ENCODE assay signal across 22 cellular contexts in genomic region chr9:3277200-3277599, GRCh38.
DNase-seq lines count a peak whose midpoint lies in the region; ATAC-seq and TF ChIP-seq lines count a peak whose summit lies in the region.
"Had no signal": no experiment of that assay in that cellular context is flagged by ENCODE, and none has a peak within 500 bp of the region (broad histone marks: within the 10 kb centered on the region; RNA-seq: fewer than 3 reads in every experiment).

No MANE protein-coding gene starts in this region.

- intact Hi-C loops in esophagus muscularis mucosa (cut with DNase I) = no loop called here

- H3K4me2 ChIP-seq in BLaER1 (peak overlapping the region; percentile 51), KMS-11 (peak overlapping the region; percentile 50)
- H3K4me2 ChIP-seq: GM23338 had no signal

- H3K27ac ChIP-seq in BLaER1 = peak overlapping the region; percentile 32
- no peak overlapping the region for H3K27ac ChIP-seq in KMS-11
- no peak overlapping the region for H3K27ac ChIP-seq in esophagus muscularis mucosa (replicated peaks in 1 of 4)
- H3K27ac ChIP-seq: pancreas had no signal

- 0 out of 2 replicates have a peak, but pooled peaks cover 3% of the 10 kb centered on the region for H3K9me3 ChIP-seq in BLaER1
- no peaks in the 10 kb centered on the region for H3K9me3 ChIP-seq in esophagus muscularis mucosa
- H3K9me3 ChIP-seq: pancreas had no signal

- no peak for TF ChIP-seq CTCF in KMS-11 (conservative IDR thresholded peaks at IDR 0.05; ENCODE audit: low read depth, low read length)
- no peak for TF ChIP-seq CTCF in esophagus muscularis mucosa (IDR thresholded peaks at IDR 0.05)

- ATAC-seq in GM19043 (IDR thresholded peaks at IDR 0.05; ENCODE audit: low read depth, unreplicated experiment) (peak; percentile 68), GM21786 (IDR thresholded peaks at IDR 0.05; ENCODE audit: unreplicated experiment) (peak; percentile 53), left lobe of liver (no peak), HG02759 (IDR thresholded peaks at IDR 0.05; ENCODE audit: unreplicated experiment) (no peak)
- ATAC-seq: CD8-positive, alpha-beta T cell; GM23338; naive thymus-derived CD8-positive, alpha-beta T cell; pancreas; SK-N-SH treated with all-trans-retinoic acid at 6 μM for 48 hours had no signal

- peaks cover 12% of the 10 kb centered on the region; the same call in 1 of the 2 replicates for H3K36me3 ChIP-seq in BLaER1
- H3K36me3 ChIP-seq in KMS-11 (ENCODE audit: insufficient read depth) = no peaks in the 10 kb centered on the region
- H3K36me3 ChIP-seq in esophagus muscularis mucosa = peaks cover 0 to 18% (median 5%) of the 10 kb centered on the region in 4 donors

- H3K79me2 ChIP-seq in KMS-11 (ENCODE audit: insufficient read depth, low read depth) = no peaks in the 10 kb centered on the region

- H3K4me1 ChIP-seq in BLaER1 = peaks cover 20% of the 10 kb centered on the region
- H3K4me1 ChIP-seq in KMS-11 (ENCODE audit: low read depth, poor library complexity, severe bottlenecking) = peaks cover 12% of the 10 kb centered on the region
- H3K4me1 ChIP-seq in esophagus muscularis mucosa = no peaks in the 10 kb centered on the region
- H3K4me1 ChIP-seq: pancreas had no signal

- WGBS in esophagus muscularis mucosa = 92% methylated on average over 2 of the region's 2 CpGs

- no peak overlapping the region for H2AFZ ChIP-seq in KMS-11 (ENCODE audit: low read depth)
- H2AFZ ChIP-seq: GM23338 had no signal

- no peak for DNase-seq in left lobe of liver (ENCODE audit: low spot score)
- no peak for DNase-seq in cerebellar cortex (ENCODE audit: low spot score)
- no peak for DNase-seq in esophagus muscularis mucosa (ENCODE audit: extremely low spot score)
- DNase-seq: activated CD4-positive, alpha-beta T cell treated with anti-CD3 and anti-CD28 coated beads for 4 hours; activated CD8-positive, alpha-beta memory T cell treated with anti-CD3 and anti-CD28 coated beads, Interleukin-2, amount 50 U/mL, for 4 hours; activated gamma-delta T cell treated with Interleukin-2 at 50 U/mL for 16 hours; amygdala; CD8-positive, alpha-beta T cell; endodermal cell; IMR-90; naive thymus-derived CD8-positive, alpha-beta T cell; NCI-H1105 treated with DMSO at 0.1 percent for 48 hours; NCI-H2171; NCI-H748 treated with DMSO at 0.1 percent for 48 hours; pancreas had no signal

- no peaks in the 10 kb centered on the region for H4K20me1 ChIP-seq in BLaER1
- no peaks in the 10 kb centered on the region for H4K20me1 ChIP-seq in KMS-11 (ENCODE audit: insufficient read depth)

- H3K9ac ChIP-seq in BLaER1 = no peak overlapping the region
- no peak overlapping the region for H3K9ac ChIP-seq in KMS-11

- H3K27me3 ChIP-seq in BLaER1 (no peaks in the 10 kb centered on the region), KMS-11 (ENCODE audit: insufficient read depth, low read depth) (no peaks in the 10 kb centered on the region), esophagus muscularis mucosa (no peaks in the 10 kb centered on the region)
- H3K27me3 ChIP-seq: pancreas had no signal

- no peak for TF ChIP-seq POLR2A in esophagus muscularis mucosa (IDR thresholded peaks at IDR 0.05; ENCODE audit: low read depth)

- no peak for TF ChIP-seq EP300 in esophagus muscularis mucosa (IDR thresholded peaks at IDR 0.05)

- H3K4me3 ChIP-seq in BLaER1 (no peak overlapping the region), KMS-11 (IDR thresholded peaks at IDR 0.05; ENCODE audit: insufficient read depth, low read depth, low read length) (no peak overlapping the region), esophagus muscularis mucosa (no peak overlapping the region)
- H3K4me3 ChIP-seq: GM23338, pancreas had no signal

Comparison
In these comparisons a context has a peak if more than half of its experiments do, and no peak if none do; other contexts are left out.
1. ATAC-seq: peak in GM19043 (single experiment) and GM21786 (single experiment); none in left lobe of liver (single experiment) and HG02759 (single experiment).